Comparison of ENCODE assay signal across 14 cellular contexts in the genomic region with DNA sequence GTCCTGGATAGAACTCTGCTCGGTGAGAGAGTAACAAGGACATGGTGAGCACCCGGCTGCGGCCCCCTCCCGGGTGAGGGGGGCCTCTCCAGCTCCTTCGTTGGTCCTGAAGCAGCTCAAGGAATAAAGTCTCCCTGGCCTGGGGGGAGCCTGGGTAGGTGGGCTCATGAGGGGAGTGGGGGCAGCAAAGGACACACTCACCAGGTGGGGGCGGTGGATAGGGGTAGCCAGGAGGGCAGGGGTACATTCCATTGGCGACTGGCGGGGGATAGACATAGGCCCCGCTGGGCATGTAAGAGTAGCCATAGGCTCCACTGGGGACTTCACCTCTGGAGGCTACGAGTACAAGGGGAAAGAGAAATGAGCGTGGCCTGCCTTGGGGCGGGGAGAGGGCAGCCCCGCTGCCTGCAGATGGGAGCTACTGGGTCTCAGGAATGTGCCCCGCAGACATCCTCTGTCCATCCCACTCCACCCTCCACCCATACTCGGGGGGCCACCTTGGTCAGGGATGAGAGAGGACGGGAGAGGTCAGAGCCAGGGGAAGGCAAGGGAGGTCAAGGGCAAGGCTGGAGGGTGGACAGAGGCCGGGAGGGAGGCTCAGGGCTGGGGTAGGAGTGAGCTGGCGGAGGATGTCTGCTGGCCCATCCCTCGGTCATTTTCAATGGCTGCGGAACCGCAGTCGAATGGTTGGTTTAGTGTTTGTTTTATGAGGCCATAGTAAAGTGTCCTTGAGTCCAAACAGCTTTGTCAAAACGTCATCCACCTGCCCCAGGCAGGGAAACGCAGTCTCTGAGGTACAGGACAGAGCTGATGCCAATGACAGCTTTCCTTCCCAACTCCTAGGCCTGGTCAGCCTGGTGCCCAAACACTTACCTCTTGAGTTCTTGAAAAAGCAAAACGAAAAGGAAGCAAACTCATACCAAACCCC. TPM values are rescaled to one million over a fixed set of nuclear protein-coding genes. Genes with fewer than 3 reads are reported as not detected.
DNase-seq lines count a peak whose midpoint lies in the region; ATAC-seq, FAIRE-seq and TF ChIP-seq lines count a peak whose summit lies in the region.
"Had no signal": no experiment of that assay in that cellular context is flagged by ENCODE, and none has a peak within 500 bp of the region (broad histone marks: within the 10 kb centered on the region; RNA-seq: fewer than 3 reads in every experiment).

No MANE protein-coding gene starts in this region.

- H3K36me3 Mint-ChIP-seq in activated T-cell treated with anti-CD3 and anti-CD28 coated beads, Interleukin-2, amount 50 U/mL, for 24 hours (ENCODE audit: low read depth) = peaks cover 72% of the 10 kb centered on the region
- H3K36me3 Mint-ChIP-seq in activated CD4-positive, alpha-beta memory T cell treated with anti-CD3 and anti-CD28 coated beads for 36 hours = peaks cover 27% of the 10 kb centered on the region

- peaks cover 23 to 69% (median 66%) of the 10 kb centered on the region in 5 donors for H3K4me1 ChIP-seq in subcutaneous abdominal adipose tissue (ENCODE audit: control insufficient read depth in 5 of 5, insufficient read depth in 5 of 5, low read length in 5 of 5)

- H3K4me3 Mint-ChIP-seq in activated T-cell treated with anti-CD3 and anti-CD28 coated beads, Interleukin-2, amount 50 U/mL, for 24 hours = no peak overlapping the region
- no peak overlapping the region for H3K4me3 Mint-ChIP-seq in activated CD4-positive, alpha-beta memory T cell treated with anti-CD3 and anti-CD28 coated beads for 36 hours

- H3K27me3 Mint-ChIP-seq in activated T-cell treated with anti-CD3 and anti-CD28 coated beads, Interleukin-2, amount 50 U/mL, for 24 hours = no peaks in the 10 kb centered on the region
- no peaks in the 10 kb centered on the region for H3K27me3 Mint-ChIP-seq in activated CD4-positive, alpha-beta memory T cell treated with anti-CD3 and anti-CD28 coated beads for 36 hours

- DNase-seq in activated T-cell treated with anti-CD3 and anti-CD28 coated beads, Interleukin-2, amount 50 U/mL, for 24 hours = no peak
- no peak for DNase-seq in activated T-cell treated with anti-CD3 and anti-CD28 coated beads, Interleukin-2, amount 50 U/mL, for 48 hours
- no peak for DNase-seq in activated CD4-positive, alpha-beta memory T cell treated with anti-CD3 and anti-CD28 coated beads for 36 hours
- DNase-seq in GM12891 (ENCODE audit: insufficient read length, low spot score) = no peak
- DNase-seq in NCI-H774 (lab: John Stamatoyannopoulos, UW) = no peak

- H3K27ac Mint-ChIP-seq in activated T-cell treated with anti-CD3 and anti-CD28 coated beads, Interleukin-2, amount 50 U/mL, for 24 hours = peak overlapping the region; percentile 79
- H3K27ac Mint-ChIP-seq in activated CD4-positive, alpha-beta memory T cell treated with anti-CD3 and anti-CD28 coated beads for 36 hours = peak overlapping the region; percentile 36

- peaks cover 0 to 59% (median 53%) of the 10 kb centered on the region in 5 donors for H3K36me3 ChIP-seq in subcutaneous abdominal adipose tissue (ENCODE audit: control insufficient read depth in 5 of 5, insufficient read depth in 5 of 5, low read length in 5 of 5)
- H3K36me3 ChIP-seq: ovary had no signal

- H3K9me3 ChIP-seq in subcutaneous abdominal adipose tissue (ENCODE audit: control insufficient read depth in 5 of 5, low read length in 5 of 5) = no peaks in the 10 kb centered on the region
- H3K9me3 ChIP-seq: ovary, thoracic aorta had no signal

- no peak for TF ChIP-seq POLR2A in GM12891 (IDR thresholded peaks at IDR 0.05; ENCODE audit: low read depth, low read length)

- H3K4me3 ChIP-seq in subcutaneous abdominal adipose tissue (ENCODE audit: low read depth in 1 of 5, low read length in 5 of 5) = no peak overlapping the region
- H3K4me3 ChIP-seq: ovary, thoracic aorta had no signal

- CTCF ChIA-PET in activated CD4-positive, alpha-beta memory T cell treated with anti-CD3 and anti-CD28 coated beads for 36 hours (lab: Charles Lee) = interaction anchor here (0.6 to 5.2 kb wide), 24 partner anchors 7 to 98 kb away, joined by 3 to 45 read pairs (median 6); partner anchors contain the start of genes GALK1, TRIM47, TRIM65 and UNK

- POLR2A ChIA-PET in activated CD4-positive, alpha-beta memory T cell treated with anti-CD3 and anti-CD28 coated beads for 36 hours (lab: Charles Lee) = interaction anchor here (1.0 kb wide), 1 partner anchor 61 kb away, joined by 4 read pairs; no protein-coding TSS in a partner anchor

- intact Hi-C loops in activated CD4-positive, alpha-beta memory T cell treated with anti-CD3 and anti-CD28 coated beads for 36 hours (cut with micrococcal nuclease) = no loop called here

- peak overlapping the region in 1 of 5 donors; percentile 39 for H3K9ac ChIP-seq in subcutaneous abdominal adipose tissue (ENCODE audit: low read length in 5 of 5)

- no peak for ATAC-seq in GM19395 (IDR thresholded peaks at IDR 0.05; ENCODE audit: unreplicated experiment)
- ATAC-seq: left colon had no signal

- peaks cover 28% of the 10 kb centered on the region for H3K4me1 Mint-ChIP-seq in activated T-cell treated with anti-CD3 and anti-CD28 coated beads, Interleukin-2, amount 50 U/mL, for 24 hours (ENCODE audit: low read depth)
- H3K4me1 Mint-ChIP-seq in activated CD4-positive, alpha-beta memory T cell treated with anti-CD3 and anti-CD28 coated beads for 36 hours (ENCODE audit: low read depth) = peaks cover 19% of the 10 kb centered on the region

- H3K9me3 Mint-ChIP-seq in activated T-cell treated with anti-CD3 and anti-CD28 coated beads, Interleukin-2, amount 50 U/mL, for 24 hours = no peaks in the 10 kb centered on the region
- no peaks in the 10 kb centered on the region for H3K9me3 Mint-ChIP-seq in activated CD4-positive, alpha-beta memory T cell treated with anti-CD3 and anti-CD28 coated beads for 36 hours

- H3K27ac ChIP-seq in layer of hippocampus (ENCODE audit: low read depth, low read length) (peak overlapping the region; percentile 57), subcutaneous abdominal adipose tissue (ENCODE audit: low read depth, low read length) (peak overlapping the region; percentile 94)
- H3K27ac ChIP-seq: foreskin keratinocyte had no signal

- H3K27me3 ChIP-seq in layer of hippocampus (ENCODE audit: control insufficient read depth, insufficient read depth, low read length) (no peaks in the 10 kb centered on the region), subcutaneous abdominal adipose tissue (ENCODE audit: control insufficient read depth in 5 of 5, insufficient read depth in 4 of 5, low read length in 5 of 5) (no peaks in the 10 kb centered on the region)
- H3K27me3 ChIP-seq: foreskin keratinocyte, ovary had no signal

- FAIRE-seq in GM12891 (lab: Jason Lieb, UNC) = no peak
- FAIRE-seq: RCC 7860, TTC549 had no signal

TF ChIP-seq in GM12891, 5 proteins besides CTCF, POLR2A, EP300 and RAD21:
- no peak for TF ChIP-seq POU2F2 (IDR thresholded peaks at IDR 0.05; ENCODE audit: low read depth, low read length)
- TF ChIP-seq SPI1 (IDR thresholded peaks at IDR 0.05; ENCODE audit: low read depth, low read length) = no peak

RNA-seq across cellular contexts. Expression of gene UNC13D, which starts 3.7 kb away (rescaled TPM):
- 100 to 1,000 TPM; 135 to 139 TPM for total RNA-seq in activated CD4-positive, alpha-beta memory T cell treated with anti-CD3 and anti-CD28 coated beads for 36 hours
- 25.9 TPM for polyA plus RNA-seq in GM12891 (2012; ENCODE audit: low read depth, missing spikeins)

RNA-seq across cellular contexts. Expression of gene WBP2, which starts 7.3 kb away (rescaled TPM):
- 10 to 100 TPM; 79.1 to 80.6 TPM for total RNA-seq in activated CD4-positive, alpha-beta memory T cell treated with anti-CD3 and anti-CD28 coated beads for 36 hours
- 60.5 TPM for polyA plus RNA-seq in GM12891 (2012; ENCODE audit: low read depth, missing spikeins)

RNA-seq across cellular contexts. Expression of gene TRIM47, which starts 30.5 kb away (rescaled TPM):
- 10 to 100 TPM; 18.5 to 19.5 TPM for total RNA-seq in activated CD4-positive, alpha-beta memory T cell treated with anti-CD3 and anti-CD28 coated beads for 36 hours
- 1.0 TPM for polyA plus RNA-seq in GM12891 (2012; ENCODE audit: low read depth, missing spikeins)

RNA-seq across cellular contexts. Expression of gene TRIM65, which starts 48.9 kb away (rescaled TPM):
- total RNA-seq in activated CD4-positive, alpha-beta memory T cell treated with anti-CD3 and anti-CD28 coated beads for 36 hours = 10 to 100 TPM; 27.5 to 28.2 TPM
- polyA plus RNA-seq in GM12891 (2012; ENCODE audit: low read depth, missing spikeins) = 7.0 TPM

RNA-seq across cellular contexts. Expression of gene MRPL38, which starts 56.8 kb away (rescaled TPM):
- total RNA-seq in activated CD4-positive, alpha-beta memory T cell treated with anti-CD3 and anti-CD28 coated beads for 36 hours = 100 to 1,000 TPM; 108 TPM
- polyA plus RNA-seq in GM12891 (2012; ENCODE audit: low read depth, missing spikeins) = 46.8 TPM
